Comparison of ENCODE assay signal across 20 cellular contexts in the genomic region with DNA sequence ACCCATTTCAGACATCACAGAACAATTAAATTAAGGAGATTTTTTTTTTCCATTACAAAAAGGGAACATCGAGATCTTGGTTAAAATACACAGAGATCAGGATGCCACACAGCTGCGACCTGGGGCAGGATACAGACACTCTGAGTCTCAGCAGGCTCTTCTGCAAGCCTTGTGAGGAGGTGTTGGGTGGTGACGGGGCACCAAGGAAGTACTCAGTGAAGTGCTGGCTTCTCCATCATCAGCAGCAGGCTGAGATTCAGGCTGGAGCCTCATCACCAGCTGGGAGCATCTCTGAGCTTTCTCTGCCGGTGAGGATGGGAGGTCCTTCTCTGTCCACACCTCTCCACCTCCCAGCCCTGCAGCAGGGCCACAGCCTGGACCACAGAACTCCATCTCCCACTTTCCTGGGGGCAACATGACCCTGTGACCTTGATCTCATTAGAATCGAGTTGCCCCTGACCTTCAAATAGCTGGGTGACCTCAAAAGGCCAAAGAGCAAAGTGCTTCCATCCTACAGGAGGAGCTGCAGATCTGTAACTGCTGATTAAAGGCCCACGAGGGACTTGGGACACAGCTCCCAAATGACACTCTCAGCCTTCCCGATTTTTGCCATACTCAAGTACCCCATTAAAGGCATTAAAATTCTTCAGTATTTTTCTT. TPM values are rescaled to one million over a fixed set of nuclear protein-coding genes. Genes with fewer than 3 reads are reported as not detected.
DNase-seq lines count a peak whose midpoint lies in the region; ATAC-seq and TF ChIP-seq lines count a peak whose summit lies in the region.
"Had no signal": no experiment of that assay in that cellular context is flagged by ENCODE, and none has a peak within 500 bp of the region (broad histone marks: within the 10 kb centered on the region; RNA-seq: fewer than 3 reads in every experiment).

No MANE protein-coding gene starts in this region.

- 54% methylated on average over 6 to 7 of the region's 7 CpGs for WGBS in body of pancreas, 2 donors

- intact Hi-C loops in body of pancreas (cut with DNase I) (no loop called here), vagina (cut with DNase I) (no loop called here)

- H3K36me3 Mint-ChIP-seq in IgD-negative memory B cell: peaks cover 3% of the 10 kb centered on the region
- H3K36me3 Mint-ChIP-seq in memory B cell: no peaks in the 10 kb centered on the region

- H3K4me3 Mint-ChIP-seq in IgD-negative memory B cell (peak overlapping the region in 3 of 4 donors; percentile 5 to 81 (median 59)), memory B cell (no peak overlapping the region)
- H3K4me3 Mint-ChIP-seq: nephron progenitor cell had no signal

- peaks cover 25 to 42% (median 33%) of the 10 kb centered on the region in 3 donors for H3K4me1 Mint-ChIP-seq in IgD-negative memory B cell
- H3K4me1 Mint-ChIP-seq in memory B cell: peaks cover 47% of the 10 kb centered on the region

- DNase-seq in body of pancreas (no peak), memory B cell (ENCODE audit: low spot score in 2 of 2) (no peak), vagina (ENCODE audit: extremely low spot score in 2 of 2) (no peak)
- no peak for DNase-seq in activated T-cell treated with anti-CD3 and anti-CD28 coated beads, Interleukin-2, amount 50 U/mL, for 48 hours
- DNase-seq: activated gamma-delta T cell treated with Interleukin-2 at 50 U/mL for 16 hours, anterior cingulate cortex, C1 segment of cervical spinal cord, gastrocnemius medialis, KG1, NCI-H1105 treated with DMSO at 0.1 percent for 48 hours, NCI-H2171, NCI-H774, nephron progenitor cell, T-helper 1 cell had no signal

- H3K27me3 Mint-ChIP-seq in IgD-negative memory B cell (peaks cover 15% of the 10 kb centered on the region), memory B cell (no peaks in the 10 kb centered on the region)

- H3K4me1 ChIP-seq in body of pancreas (peaks cover 73% of the 10 kb centered on the region), vagina (peaks cover 97% of the 10 kb centered on the region)

- H3K9me3 ChIP-seq in body of pancreas (no peaks in the 10 kb centered on the region), vagina (no peaks in the 10 kb centered on the region)
- H3K9me3 ChIP-seq: gastrocnemius medialis, lower lobe of right lung had no signal

- TF ChIP-seq POLR2A in body of pancreas (IDR thresholded peaks at IDR 0.05) (no peak), vagina (IDR thresholded peaks at IDR 0.05) (no peak)

- ATAC-seq in body of pancreas: no peak
- peak; percentile 37 for ATAC-seq in memory B cell (ENCODE audit: low read depth)
- no peak for ATAC-seq in GM18517 (IDR thresholded peaks at IDR 0.05; ENCODE audit: unreplicated experiment)
- ATAC-seq in HG03439 (IDR thresholded peaks at IDR 0.05; ENCODE audit: unreplicated experiment): no peak

- peak overlapping the region; percentile 47 to 83 (median 66) for H3K27ac ChIP-seq in body of pancreas
- peak overlapping the region; percentile 43 for H3K27ac ChIP-seq in vagina
- H3K27ac ChIP-seq: gastrocnemius medialis, HL-60, lower lobe of right lung had no signal

- peak overlapping the region in 1 of 3 donors; percentile 54 for H3K27ac Mint-ChIP-seq in IgD-negative memory B cell
- H3K27ac Mint-ChIP-seq in memory B cell: no peak overlapping the region
- H3K27ac Mint-ChIP-seq: nephron progenitor cell had no signal

- no peak overlapping the region for H3K4me3 ChIP-seq in body of pancreas
- no peak overlapping the region for H3K4me3 ChIP-seq in vagina
- H3K4me3 ChIP-seq: coronary artery, gastrocnemius medialis, lower lobe of right lung had no signal

- H3K27me3 ChIP-seq in body of pancreas (no peaks in the 10 kb centered on the region), vagina (no peaks in the 10 kb centered on the region)
- H3K27me3 ChIP-seq: gastrocnemius medialis had no signal

- H3K36me3 ChIP-seq in body of pancreas (replicated peaks in 1 of 2; ENCODE audit: insufficient read depth in 1 of 2, low read depth in 2 of 2): no peaks in the 10 kb centered on the region
- H3K36me3 ChIP-seq in vagina: no peaks in the 10 kb centered on the region
- H3K36me3 ChIP-seq: gastrocnemius medialis, lower lobe of right lung had no signal

- H3K9me3 Mint-ChIP-seq in IgD-negative memory B cell (no peaks in the 10 kb centered on the region), memory B cell (no peaks in the 10 kb centered on the region)
- H3K9me3 Mint-ChIP-seq: nephron progenitor cell had no signal

- TF ChIP-seq CTCF in body of pancreas (IDR thresholded peaks at IDR 0.05) (no peak), vagina (IDR thresholded peaks at IDR 0.05) (no peak)

RNA-seq across cellular contexts. Expression of a gene that starts 16.0 kb away (rescaled TPM):
- polyA plus RNA-seq in IgD-negative memory B cell: 7.0 TPM
- total RNA-seq in body of pancreas (10 to 100 TPM; 22.7 to 23.9 TPM), vagina (11.3 TPM)
